In genomic region chr6:161694995-161695394, GRCh38 we compare ENCODE assay signal across 8 cellular contexts.
A peak's percentile ranks its signal among the peaks of the same experiment; 100 is the strongest.
DNase-seq lines count a peak whose midpoint lies in the region; ATAC-seq, FAIRE-seq and TF ChIP-seq lines count a peak whose summit lies in the region.

No MANE protein-coding gene starts in this region.

- no peaks in the 10 kb centered on the region for H3K36me3 ChIP-seq in endothelial cell of umbilical vein (ENCODE audit: control insufficient read depth in 2 of 2, extremely low read depth in 1 of 2, insufficient read depth in 2 of 2, low read length in 2 of 2)

- H3K36me3 Mint-ChIP-seq in stimulated activated effector memory CD8-positive, alpha-beta T cell treated with anti-CD3 and anti-CD28 coated beads, Interleukin-12 subunit alpha, Interleukin-12 subunit beta, amount 100 ng/mL, for 72 hours = no peaks in the 10 kb centered on the region
- no peaks in the 10 kb centered on the region for H3K36me3 Mint-ChIP-seq in activated naive CD4-positive, alpha-beta T cell treated with anti-CD3 and anti-CD28 coated beads, Interleukin-2, amount 10 ng/mL, durations not matched to agents 7 days and 5 days

- H3K27ac Mint-ChIP-seq in stimulated activated effector memory CD8-positive, alpha-beta T cell treated with anti-CD3 and anti-CD28 coated beads, Interleukin-12 subunit alpha, Interleukin-12 subunit beta, amount 100 ng/mL, for 72 hours = no peak overlapping the region
- no peak overlapping the region for H3K27ac Mint-ChIP-seq in activated naive CD4-positive, alpha-beta T cell treated with anti-CD3 and anti-CD28 coated beads, Interleukin-2, amount 10 ng/mL, durations not matched to agents 7 days and 5 days

- no peak overlapping the region for H2AFZ ChIP-seq in endothelial cell of umbilical vein (ENCODE audit: low read depth, low read length)

- CTCF ChIA-PET in endothelial cell of umbilical vein (lab: Charles Lee) = interaction anchor here (2.4 kb wide), 1 partner anchor 277 kb away, joined by 19 read pairs; no protein-coding TSS in a partner anchor
- CTCF ChIA-PET in activated naive CD4-positive, alpha-beta T cell treated with anti-CD3 and anti-CD28 coated beads, Interleukin-2, amount 10 ng/mL, durations not matched to agents 7 days and 5 days (lab: Charles Lee) = interaction anchor here (1.0 to 2.1 kb wide), 4 partner anchors 277 to 303 kb away, joined by 3 to 14 read pairs (median 6); no protein-coding TSS in a partner anchor

- H3K4me2 ChIP-seq in endothelial cell of umbilical vein (ENCODE audit: insufficient read depth, low read length) = no peak overlapping the region

- H4K20me1 ChIP-seq in endothelial cell of umbilical vein (replicated peaks; ENCODE audit: control insufficient read depth, extremely low read depth, insufficient read depth, low read length) = no peaks in the 10 kb centered on the region

- dilution Hi-C loops in endothelial cell of umbilical vein (cut with MboI; ENCODE audit: extremely low pct_ligation_motif_present, low sequenced_read_pairs) = no loop called here

- H3K4me1 Mint-ChIP-seq in stimulated activated effector memory CD8-positive, alpha-beta T cell treated with anti-CD3 and anti-CD28 coated beads, Interleukin-12 subunit alpha, Interleukin-12 subunit beta, amount 100 ng/mL, for 72 hours = no peaks in the 10 kb centered on the region
- H3K4me1 Mint-ChIP-seq in activated naive CD4-positive, alpha-beta T cell treated with anti-CD3 and anti-CD28 coated beads, Interleukin-2, amount 10 ng/mL, durations not matched to agents 7 days and 5 days = no peaks in the 10 kb centered on the region

- FAIRE-seq in endothelial cell of umbilical vein (lab: Jason Lieb, UNC) = no peak

- H3K79me2 ChIP-seq in endothelial cell of umbilical vein (ENCODE audit: control insufficient read depth, insufficient read depth, low read length) = no peaks in the 10 kb centered on the region

- POLR2A ChIA-PET in endothelial cell of umbilical vein (lab: Charles Lee) = no interaction called here

- H3K4me3 ChIP-seq in endothelial cell of umbilical vein (replicated peaks in 1 of 3; ENCODE audit: insufficient read depth in 1 of 3, low read depth in 1 of 3, low read length in 3 of 3) = no peak overlapping the region

- H3K9me1 ChIP-seq in endothelial cell of umbilical vein (replicated peaks; ENCODE audit: control insufficient read depth, extremely low read depth, insufficient read depth, low read length) = no peaks in the 10 kb centered on the region

- no peak overlapping the region for H3K9ac ChIP-seq in endothelial cell of umbilical vein (replicated peaks; ENCODE audit: extremely low read depth, insufficient read depth, low read length)

- BruUV-seq in endothelial cell of umbilical vein (replicated peaks; lab: Mats Ljungman, UMichigan) = no TSS peak

- H3K9me3 ChIP-seq in endothelial cell of umbilical vein (replicated peaks; ENCODE audit: control insufficient read depth, insufficient read depth, low read length) = no peaks in the 10 kb centered on the region

- H3K9me3 Mint-ChIP-seq in stimulated activated effector memory CD8-positive, alpha-beta T cell treated with anti-CD3 and anti-CD28 coated beads, Interleukin-12 subunit alpha, Interleukin-12 subunit beta, amount 100 ng/mL, for 72 hours = no peaks in the 10 kb centered on the region
- H3K9me3 Mint-ChIP-seq in activated naive CD4-positive, alpha-beta T cell treated with anti-CD3 and anti-CD28 coated beads, Interleukin-2, amount 10 ng/mL, durations not matched to agents 7 days and 5 days = no peaks in the 10 kb centered on the region

- intact Hi-C loops in endothelial cell of umbilical vein (cut with micrococcal nuclease) = loop anchor here (1.0 to 10.0 kb wide), 4 partner anchors 200 to 301 kb away; no protein-coding TSS in a partner anchor

- TF ChIP-seq POLR2A in endothelial cell of umbilical vein (IDR thresholded peaks at IDR 0.05; ENCODE audit: low read depth, low read length) = no peak

- no peak overlapping the region for H3K27ac ChIP-seq in endothelial cell of umbilical vein (ENCODE audit: insufficient read depth, low read depth, low read length)

- DNase-seq in SHP77 (lab: John Stamatoyannopoulos, UW) (peak; percentile 25 to 38), SHP77 treated with DMSO at 0.1 percent for 48 hours (lab: John Stamatoyannopoulos, UW) (no peak), NAMALWA (ENCODE audit: low spot score) (peak; percentile 34), endothelial cell of umbilical vein (ENCODE audit: low read depth, low spot score) (peak; percentile 4), anterior cingulate cortex (lab: John Stamatoyannopoulos, UW) (no peak), GM19240 (ENCODE audit: insufficient read length, low spot score) (no peak)
- DNase-seq in stimulated activated effector memory CD8-positive, alpha-beta T cell treated with anti-CD3 and anti-CD28 coated beads, Interleukin-12 subunit alpha, Interleukin-12 subunit beta, amount 100 ng/mL, for 72 hours (ENCODE audit: low spot score in 2 of 2) = no peak
- no peak for DNase-seq in activated naive CD4-positive, alpha-beta T cell treated with anti-CD3 and anti-CD28 coated beads, Interleukin-2, amount 10 ng/mL, durations not matched to agents 7 days and 5 days

- peak in 1 of 2 donors; percentile 9 for TF ChIP-seq CTCF in endothelial cell of umbilical vein (IDR thresholded peaks at IDR 0.05; ENCODE audit: extremely low read depth in 1 of 2, insufficient read depth in 1 of 2, low read depth in 1 of 2, low read length in 2 of 2)

- no peaks in the 10 kb centered on the region for H3K27me3 Mint-ChIP-seq in activated naive CD4-positive, alpha-beta T cell treated with anti-CD3 and anti-CD28 coated beads, Interleukin-2, amount 10 ng/mL, durations not matched to agents 7 days and 5 days

- ATAC-seq in stimulated activated effector memory CD8-positive, alpha-beta T cell treated with anti-CD3 and anti-CD28 coated beads, Interleukin-12 subunit alpha, Interleukin-12 subunit beta, amount 100 ng/mL, for 72 hours = peak; percentile 52

- no peaks in the 10 kb centered on the region for H3K27me3 ChIP-seq in endothelial cell of umbilical vein (ENCODE audit: control insufficient read depth in 2 of 2, insufficient read depth in 2 of 2, low read length in 2 of 2)

- H3K4me3 Mint-ChIP-seq in stimulated activated effector memory CD8-positive, alpha-beta T cell treated with anti-CD3 and anti-CD28 coated beads, Interleukin-12 subunit alpha, Interleukin-12 subunit beta, amount 100 ng/mL, for 72 hours = no peak overlapping the region
- no peak overlapping the region for H3K4me3 Mint-ChIP-seq in activated naive CD4-positive, alpha-beta T cell treated with anti-CD3 and anti-CD28 coated beads, Interleukin-2, amount 10 ng/mL, durations not matched to agents 7 days and 5 days

- H3K4me1 ChIP-seq in endothelial cell of umbilical vein (ENCODE audit: control insufficient read depth, extremely low read depth, insufficient read depth, low read length) = no peaks in the 10 kb centered on the region

TF ChIP-seq in endothelial cell of umbilical vein, 7 proteins besides CTCF, POLR2A, EP300 and RAD21:
- TF ChIP-seq EZH2 (IDR thresholded peaks at IDR 0.05; ENCODE audit: borderline replicate concordance, low read depth, low read length, severe bottlenecking) = no peak
- no peak for TF ChIP-seq MAX (IDR thresholded peaks at IDR 0.05; ENCODE audit: insufficient read depth, insufficient read length)
- no peak for TF ChIP-seq GATA2 (IDR thresholded peaks at IDR 0.05; ENCODE audit: insufficient read depth, insufficient read length, low read depth, low read length)
- TF ChIP-seq JUN (IDR thresholded peaks at IDR 0.05; ENCODE audit: borderline replicate concordance, insufficient read depth, insufficient read length, low read depth) = no peak
- no peak for TF ChIP-seq POLR2AphosphoS5 (IDR thresholded peaks at IDR 0.05; ENCODE audit: insufficient read depth, low read depth, low read length)
- no peak for TF ChIP-seq MYC (IDR thresholded peaks at IDR 0.05; ENCODE audit: low read depth, low read length)
- no peak for TF ChIP-seq FOS (IDR thresholded peaks at IDR 0.05; ENCODE audit: borderline replicate concordance, insufficient read depth, low read length)

Comparison
In these comparisons a context has a peak if more than half of its experiments do, and no peak if none do; other contexts are left out.
1. DNase-seq: peak in SHP77 (2 of 2), NAMALWA (single experiment) and endothelial cell of umbilical vein (single experiment); none in SHP77 treated with DMSO at 0.1 percent for 48 hours (single experiment), stimulated activated effector memory CD8-positive, alpha-beta T cell treated with anti-CD3 and anti-CD28 coated beads, Interleukin-12 subunit alpha, Interleukin-12 subunit beta, amount 100 ng/mL, for 72 hours (0 of 2), anterior cingulate cortex (0 of 58), GM19240 (single experiment) and activated naive CD4-positive, alpha-beta T cell treated with anti-CD3 and anti-CD28 coated beads, Interleukin-2, amount 10 ng/mL, durations not matched to agents 7 days and 5 days (single experiment).